10 cellular contexts compared by ENCODE assay signal in genomic region chr7:116633131-116633988, GRCh38. TPM values are rescaled to one million over a fixed set of nuclear protein-coding genes. Genes with fewer than 3 reads are reported as not detected.
A peak's percentile ranks its signal among the peaks of the same experiment; 100 is the strongest.
DNase-seq lines count a peak whose midpoint lies in the region; ATAC-seq, FAIRE-seq and TF ChIP-seq lines count a peak whose summit lies in the region.
"Had no signal": no experiment of that assay in that cellular context is flagged by ENCODE, and none has a peak within 500 bp of the region (broad histone marks: within the 10 kb centered on the region; RNA-seq: fewer than 3 reads in every experiment).

No MANE protein-coding gene starts in this region.

- peak overlapping the region; percentile 64 for H3K9ac ChIP-seq in skeletal muscle satellite cell (ENCODE audit: low read depth, low read length)

- peak; percentile 31 for TF ChIP-seq CTCF in bronchial epithelial cell (IDR thresholded peaks at IDR 0.05; ENCODE audit: insufficient read depth, low read length, severe bottlenecking)

- ATAC-seq in HG02885 (IDR thresholded peaks at IDR 0.05; ENCODE audit: poor library complexity, unreplicated experiment) (peak; percentile 39), GM18907 (IDR thresholded peaks at IDR 0.05; ENCODE audit: unreplicated experiment) (no peak)
- ATAC-seq: activated T-cell treated with anti-CD3 and anti-CD28 coated beads, Interleukin-2, amount 50 U/mL, for 4 hours had no signal

- H3K9me3 ChIP-seq in skeletal muscle satellite cell (replicated peaks; ENCODE audit: low read length), result no peaks in the 10 kb centered on the region

- H3K4me3 ChIP-seq in bronchial epithelial cell (ENCODE audit: low read depth, low read length), result no peak overlapping the region
- H3K4me3 ChIP-seq in skeletal muscle satellite cell (ENCODE audit: low read length), result peak overlapping the region; percentile 14

- DNase-seq in GM18507 (ENCODE audit: extremely low spot score, insufficient read length, low read depth) (no peak), bronchial epithelial cell (ENCODE audit: low read depth) (peak; percentile 91), SHP77 treated with DMSO at 0.1 percent for 48 hours (lab: John Stamatoyannopoulos, UW) (no peak), NCI-H2107 (lab: John Stamatoyannopoulos, UW) (no peak), NCI-H1417 treated with DMSO at 0.1 percent for 48 hours (lab: John Stamatoyannopoulos, UW) (no peak)
- DNase-seq: activated T-cell treated with anti-CD3 and anti-CD28 coated beads, Interleukin-2, amount 50 U/mL, for 4 hours; NCI-H345 had no signal

- FAIRE-seq in GM18507 (lab: Jason Lieb, UNC) (peak; percentile 15), bronchial epithelial cell (lab: Jason Lieb, UNC) (no peak)

- H3K27me3 ChIP-seq in bronchial epithelial cell (ENCODE audit: control insufficient read depth, insufficient read depth, low read length) (no peaks in the 10 kb centered on the region), skeletal muscle satellite cell (ENCODE audit: control insufficient read depth, insufficient read depth, low read length) (no peaks in the 10 kb centered on the region)

- peak overlapping the region; percentile 53 for H3K4me2 ChIP-seq in skeletal muscle satellite cell (ENCODE audit: low read length)

- no peaks in the 10 kb centered on the region for H3K36me3 ChIP-seq in bronchial epithelial cell (ENCODE audit: control insufficient read depth, insufficient read depth, low read length)
- H3K36me3 ChIP-seq in skeletal muscle satellite cell (ENCODE audit: insufficient read depth, low read length), result no peaks in the 10 kb centered on the region

- peaks cover 48% of the 10 kb centered on the region for H3K4me1 ChIP-seq in skeletal muscle satellite cell (ENCODE audit: control insufficient read depth, insufficient read depth, low read length)

RNA-seq across cellular contexts. Expression of gene MET, which starts 38.6 kb away (rescaled TPM):
- total RNA-seq in bronchial epithelial cell, result 135 and 156 TPM in 2 replicates
- 55.9 and 94.8 TPM in 2 replicates for total RNA-seq in skeletal muscle satellite cell (2012; rRNA removed)
